Comparison of ENCODE assay signal across 5 cellular contexts in the genomic region with DNA sequence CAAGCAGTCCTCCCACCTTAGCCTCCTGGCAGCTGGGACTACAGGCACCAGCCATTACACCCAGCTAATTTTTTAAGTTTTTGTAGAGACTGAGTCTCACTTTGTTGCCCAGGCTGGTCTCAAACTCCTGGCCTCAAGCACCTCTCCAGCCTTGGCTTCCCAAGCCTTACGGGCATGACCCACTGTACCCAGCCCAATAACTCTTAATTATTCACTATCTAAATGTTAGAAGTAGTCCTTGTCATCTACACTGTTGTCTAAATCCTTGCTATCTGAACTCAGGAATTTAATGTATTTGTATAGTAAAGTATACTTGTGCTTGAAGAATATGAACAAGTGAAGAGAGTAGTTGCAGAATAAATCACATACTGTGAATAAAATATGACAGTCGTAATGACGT.
"Had no signal": no experiment of that assay in that cellular context is flagged by ENCODE, and none has a peak within 500 bp of the region (broad histone marks: within the 10 kb centered on the region; RNA-seq: fewer than 3 reads in every experiment).

No MANE protein-coding gene starts in this region.

- H3K27ac Mint-ChIP-seq: GM23338, H9 had no signal

- ATAC-seq: GM23338, K562 had no signal

- H3K4me3 ChIP-seq: GM23338, K562 had no signal

- H3K4me1 Mint-ChIP-seq: GM23338, H9 had no signal

- DNase-seq: H9, HCEC 1CT, IMR-90 had no signal

- H3K4me3 Mint-ChIP-seq: GM23338, H9 had no signal
